Comparison of ENCODE assay signal across 1 cellular context in the genomic region with DNA sequence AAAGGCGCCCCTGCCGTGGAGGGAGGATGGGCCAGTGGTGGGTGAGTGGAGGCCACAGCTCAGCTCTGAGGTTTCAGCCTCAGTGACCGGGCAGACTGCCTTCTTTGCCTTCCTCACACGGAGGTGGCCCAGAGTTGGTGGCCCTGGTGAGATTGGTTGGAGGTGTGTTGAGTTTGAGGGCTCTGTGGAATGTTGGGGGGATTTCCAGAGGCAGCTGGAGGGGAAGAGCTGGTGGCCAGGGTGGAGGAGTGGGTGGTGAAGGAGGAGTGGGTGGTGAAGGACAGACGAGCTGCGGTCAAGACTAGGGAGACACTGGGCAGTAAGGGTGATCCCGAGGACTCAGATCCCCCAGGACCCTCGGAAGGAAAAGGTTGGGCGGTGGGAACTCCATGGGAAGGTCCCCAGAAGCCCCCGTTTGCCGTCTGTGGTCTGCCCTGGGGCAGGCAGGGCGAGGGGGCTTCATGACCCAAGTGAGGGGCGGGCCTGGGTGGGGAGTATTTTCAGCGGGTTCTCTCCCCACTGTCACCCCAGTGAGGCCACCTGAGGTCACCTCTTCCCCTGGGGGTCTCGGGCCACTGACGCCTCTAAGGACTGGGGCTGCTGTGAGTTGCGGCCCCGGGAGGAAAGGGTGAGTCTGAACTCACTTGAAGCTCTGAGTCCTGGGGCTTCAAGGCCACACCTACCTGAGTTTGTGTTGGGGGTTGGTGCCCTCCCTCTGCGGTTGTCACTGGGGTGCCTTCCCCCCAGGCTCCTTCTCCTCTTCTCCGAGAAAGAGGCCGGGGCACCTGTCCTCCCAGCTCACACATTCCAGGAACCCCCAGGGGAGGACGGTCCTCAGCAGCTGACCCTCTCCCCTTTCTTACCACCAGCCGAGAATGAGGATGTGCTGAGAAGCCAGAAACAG.
TF ChIP-seq lines count a peak whose summit lies in the region.

No MANE protein-coding gene starts in this region.

TF ChIP-seq in H1, 55 proteins besides CTCF, POLR2A, EP300 and RAD21:
- TF ChIP-seq BACH1 (IDR thresholded peaks at IDR 0.05; ENCODE audit: low read length) = no peak
- TF ChIP-seq BCL11A (IDR thresholded peaks at IDR 0.05; ENCODE audit: low read depth in 2 of 2, low read length in 2 of 2) = no peak
- no peak for TF ChIP-seq RNF2 (IDR thresholded peaks at IDR 0.05; ENCODE audit: borderline replicate concordance, low read depth, low read length, missing control alignments, poor library complexity, severe bottlenecking)
- TF ChIP-seq TAF1 (IDR thresholded peaks at IDR 0.05; ENCODE audit: low read depth, low read length) = no peak
- TF ChIP-seq TEAD4 (IDR thresholded peaks at IDR 0.05; ENCODE audit: low read depth, low read length) = no peak
